ENCODE assay signal across 8 cellular contexts in genomic region chr3:49158108-49158709, GRCh38. TPM values are rescaled to one million over a fixed set of nuclear protein-coding genes. Genes with fewer than 3 reads are reported as not detected.
DNase-seq lines count a peak whose midpoint lies in the region; ATAC-seq and TF ChIP-seq lines count a peak whose summit lies in the region.

No MANE protein-coding gene starts in this region.

- no peaks in the 10 kb centered on the region for H3K27me3 Mint-ChIP-seq in activated CD4-positive, alpha-beta memory T cell treated with anti-CD3 and anti-CD28 coated beads for 36 hours

- peak; percentile 32 for TF ChIP-seq CTCF in fibroblast of pulmonary artery (IDR thresholded peaks at IDR 0.05; ENCODE audit: low read length, missing control alignments)

- H3K4me1 Mint-ChIP-seq in activated CD4-positive, alpha-beta memory T cell treated with anti-CD3 and anti-CD28 coated beads for 36 hours (ENCODE audit: low read depth), result peaks cover 5% of the 10 kb centered on the region

- no peaks in the 10 kb centered on the region for H3K9me3 Mint-ChIP-seq in activated CD4-positive, alpha-beta memory T cell treated with anti-CD3 and anti-CD28 coated beads for 36 hours

- peaks cover 2% of the 10 kb centered on the region for H3K36me3 Mint-ChIP-seq in activated CD4-positive, alpha-beta memory T cell treated with anti-CD3 and anti-CD28 coated beads for 36 hours

- H3K4me3 Mint-ChIP-seq in activated CD4-positive, alpha-beta memory T cell treated with anti-CD3 and anti-CD28 coated beads for 36 hours, result no peak overlapping the region

- POLR2A ChIA-PET in activated CD4-positive, alpha-beta memory T cell treated with anti-CD3 and anti-CD28 coated beads for 36 hours (lab: Charles Lee), result no interaction called here

- CTCF ChIA-PET in activated CD4-positive, alpha-beta memory T cell treated with anti-CD3 and anti-CD28 coated beads for 36 hours (lab: Charles Lee), result interaction anchor here (0.6 to 4.7 kb wide), 10 partner anchors 13 to 381 kb away, joined by 3 to 22 read pairs (median 4); partner anchors contain the start of genes KLHDC8B, NDUFAF3, P4HTM and QRICH1

- DNase-seq in EH (ENCODE audit: low read depth) (peak; percentile 31), NAMALWA (ENCODE audit: low spot score) (peak; percentile 53), fibroblast of pulmonary artery (ENCODE audit: low read depth) (no peak), NCI-H1048 (lab: John Stamatoyannopoulos, UW) (no peak)
- DNase-seq in activated CD4-positive, alpha-beta memory T cell treated with anti-CD3 and anti-CD28 coated beads for 36 hours, result peak; percentile 78
- DNase-seq in stimulated activated CD4-positive, alpha-beta T cell treated with anti-CD3 and anti-CD28 coated beads, Interleukin-15, amount 100 ng/mL, for 1 hour (ENCODE audit: low read depth in 1 of 2, low spot score in 1 of 2), result peak; percentile 31

- H3K4me3 ChIP-seq in fibroblast of pulmonary artery (replicated peaks; ENCODE audit: low read depth, low read length), result no peak overlapping the region

- no peak overlapping the region for H3K27ac Mint-ChIP-seq in activated CD4-positive, alpha-beta memory T cell treated with anti-CD3 and anti-CD28 coated beads for 36 hours

- intact Hi-C loops in activated CD4-positive, alpha-beta memory T cell treated with anti-CD3 and anti-CD28 coated beads for 36 hours (cut with micrococcal nuclease), result loop anchor here (1.0 to 2.0 kb wide), 2 partner anchors 63 to 170 kb away; partner anchors contain the start of gene QRICH1

- ATAC-seq in GM18909 (IDR thresholded peaks at IDR 0.05; ENCODE audit: poor library complexity, unreplicated experiment) (no peak), HG03520 (IDR thresholded peaks at IDR 0.05; ENCODE audit: unreplicated experiment) (no peak)

RNA-seq across cellular contexts. Expression of gene CCDC71, which starts 7.9 kb away (rescaled TPM):
- total RNA-seq in activated CD4-positive, alpha-beta memory T cell treated with anti-CD3 and anti-CD28 coated beads for 36 hours, result 10 to 100 TPM; 18.8 to 19.7 TPM

RNA-seq across cellular contexts. Expression of gene KLHDC8B, which starts 13.2 kb away (rescaled TPM):
- 1 to 10 TPM; 1.8 to 2.9 TPM for total RNA-seq in activated CD4-positive, alpha-beta memory T cell treated with anti-CD3 and anti-CD28 coated beads for 36 hours

RNA-seq across cellular contexts. Expression of gene LAMB2, which starts 25.4 kb away (rescaled TPM):
- total RNA-seq in activated CD4-positive, alpha-beta memory T cell treated with anti-CD3 and anti-CD28 coated beads for 36 hours, result not detected

RNA-seq across cellular contexts. Expression of gene USP19, which starts 37.6 kb away (rescaled TPM):
- total RNA-seq in activated CD4-positive, alpha-beta memory T cell treated with anti-CD3 and anti-CD28 coated beads for 36 hours, result 10 to 100 TPM; 44.1 to 45.3 TPM

RNA-seq across cellular contexts. Expression of gene QARS1, which starts 53.7 kb away (rescaled TPM):
- total RNA-seq in activated CD4-positive, alpha-beta memory T cell treated with anti-CD3 and anti-CD28 coated beads for 36 hours, result 100 to 1,000 TPM; 249 to 286 TPM

Comparison
In these comparisons a context has a peak if more than half of its experiments do, and no peak if none do; other contexts are left out.
1. DNase-seq: peak in EH (single experiment), NAMALWA (single experiment), activated CD4-positive, alpha-beta memory T cell treated with anti-CD3 and anti-CD28 coated beads for 36 hours (single experiment) and stimulated activated CD4-positive, alpha-beta T cell treated with anti-CD3 and anti-CD28 coated beads, Interleukin-15, amount 100 ng/mL, for 1 hour (2 of 2); none in fibroblast of pulmonary artery (single experiment) and NCI-H1048 (single experiment).